ENCODE assay signal across 36 cellular contexts in genomic region chr12:14694145-14694544, GRCh38. TPM values are rescaled to one million over a fixed set of nuclear protein-coding genes. Genes with fewer than 3 reads are reported as not detected.
"Had no signal": no experiment of that assay in that cellular context is flagged by ENCODE, and none has a peak within 500 bp of the region (broad histone marks: within the 10 kb centered on the region; RNA-seq: fewer than 3 reads in every experiment).

No MANE protein-coding gene starts in this region.

- H3K9me3 ChIP-seq: esophagus muscularis mucosa, gastroesophageal sphincter, heart left ventricle, lower lobe of right lung, sigmoid colon, thoracic aorta, tibial nerve, vagina had no signal

- H2AFZ ChIP-seq: neural progenitor cell, parathyroid adenoma had no signal

- H3K27ac Mint-ChIP-seq: endodermal cell; immature natural killer cell; naive thymus-derived CD4-positive, alpha-beta T cell; nephron; neural progenitor cell; progenitor cell of endocrine pancreas; stimulated activated naive B cell treated with anti-CD40 and anti-IgM and Interleukin-4, amounts not matched to agents 10 μg/mL and 1 μg/mL and 100 μg/mL, for 72 hours; stimulated activated naive CD8-positive, alpha-beta T cell treated with anti-CD3 and anti-CD28 coated beads, Interleukin-15, Interleukin-2, amounts not matched to agents 100 ng/mL and 50 ng/mL, for 24 hours had no signal

- H3K4me1 ChIP-seq: esophagus muscularis mucosa, foreskin keratinocyte, gastroesophageal sphincter, neural progenitor cell, parathyroid adenoma, sigmoid colon, tibial nerve, vagina had no signal

- H3K36me3 ChIP-seq: esophagus muscularis mucosa, gastroesophageal sphincter, heart left ventricle, lower lobe of right lung, neural progenitor cell, sigmoid colon, thoracic aorta, tibial nerve, vagina had no signal

- H3K27ac ChIP-seq: dorsolateral prefrontal cortex, epithelial cell of prostate, esophagus muscularis mucosa, foreskin keratinocyte, gastroesophageal sphincter, heart left ventricle, lower lobe of right lung, neural progenitor cell, parathyroid adenoma, sigmoid colon, thoracic aorta, tibial nerve, vagina had no signal

- H3K79me2 ChIP-seq: parathyroid adenoma had no signal

- H3K4me3 Mint-ChIP-seq: central memory CD8-positive, alpha-beta T cell; endodermal cell; immature natural killer cell; naive thymus-derived CD4-positive, alpha-beta T cell; nephron; neural progenitor cell; stimulated activated naive B cell treated with anti-CD40 and anti-IgM and Interleukin-4, amounts not matched to agents 10 μg/mL and 1 μg/mL and 100 μg/mL, for 72 hours; stimulated activated naive CD8-positive, alpha-beta T cell treated with anti-CD3 and anti-CD28 coated beads, Interleukin-15, Interleukin-2, amounts not matched to agents 100 ng/mL and 50 ng/mL, for 24 hours had no signal

- H3K9me3 Mint-ChIP-seq: central memory CD8-positive, alpha-beta T cell; immature natural killer cell; neural progenitor cell; stimulated activated naive CD8-positive, alpha-beta T cell treated with anti-CD3 and anti-CD28 coated beads, Interleukin-15, Interleukin-2, amounts not matched to agents 100 ng/mL and 50 ng/mL, for 24 hours had no signal

- H3K27me3 Mint-ChIP-seq: progenitor cell of endocrine pancreas had no signal

- H3K9ac ChIP-seq: neural progenitor cell, parathyroid adenoma had no signal

- DNase-seq: cortex of kidney; dorsolateral prefrontal cortex; effector CD8-positive, alpha-beta T cell; endodermal cell; foreskin keratinocyte; heart left ventricle; hippocampal formation; immature natural killer cell; islet precursor cell; kidney glomerular epithelial cell; left ventricle myocardium superior; lower lobe of right lung; naive thymus-derived CD4-positive, alpha-beta T cell; right cardiac atrium; sigmoid colon; stimulated activated CD4-positive, alpha-beta T cell treated with anti-CD3 and anti-CD28 coated beads, Interleukin-15, amount 100 ng/mL, for 24 hours; stimulated activated CD4-positive, alpha-beta T cell treated with anti-CD3 and anti-CD28 coated beads, Interleukin-2, amount 100 ng/mL, for 48 hours; stimulated activated naive B cell treated with anti-CD40 and anti-IgM and Interleukin-4, amounts not matched to agents 10 μg/mL and 1 μg/mL and 100 μg/mL, for 72 hours had no signal

- H3K36me3 Mint-ChIP-seq: immature natural killer cell; naive thymus-derived CD4-positive, alpha-beta T cell; neural progenitor cell; stimulated activated naive B cell treated with anti-CD40 and anti-IgM and Interleukin-4, amounts not matched to agents 10 μg/mL and 1 μg/mL and 100 μg/mL, for 72 hours had no signal

- H3K4me3 ChIP-seq: dorsolateral prefrontal cortex, esophagus muscularis mucosa, gastroesophageal sphincter, heart left ventricle, lower lobe of right lung, neural progenitor cell, sigmoid colon, thoracic aorta, tibial nerve, vagina had no signal

- H3K27me3 ChIP-seq: esophagus muscularis mucosa, foreskin keratinocyte, gastroesophageal sphincter, heart left ventricle, neural progenitor cell, sigmoid colon, tibial nerve, vagina had no signal

- ATAC-seq: foreskin keratinocyte; gastroesophageal sphincter; heart left ventricle; left ventricle myocardium superior; lower lobe of right lung; naive thymus-derived CD4-positive, alpha-beta T cell; right cardiac atrium; stimulated activated naive B cell treated with anti-CD40 and anti-IgM and Interleukin-4, amounts not matched to agents 10 μg/mL and 1 μg/mL and 100 μg/mL, for 72 hours had no signal

- H3K4me1 Mint-ChIP-seq: central memory CD8-positive, alpha-beta T cell; immature natural killer cell; naive thymus-derived CD4-positive, alpha-beta T cell; nephron; neural progenitor cell; stimulated activated naive B cell treated with anti-CD40 and anti-IgM and Interleukin-4, amounts not matched to agents 10 μg/mL and 1 μg/mL and 100 μg/mL, for 72 hours had no signal

- H3K4me2 ChIP-seq: neural progenitor cell had no signal

RNA-seq across cellular contexts. Expression of gene GUCY2C, which starts 2.3 kb away (rescaled TPM):
- total RNA-seq: esophagus muscularis mucosa; fibroblast of lung; foreskin keratinocyte; gastroesophageal sphincter; left ventricle myocardium superior; lower lobe of right lung; mononuclear cell; naive thymus-derived CD4-positive, alpha-beta T cell; osteoblast; renal cortical epithelial cell; right cardiac atrium; skeletal muscle tissue; tibial nerve; ureter had no signal
- polyA plus RNA-seq: foreskin keratinocyte; immature natural killer cell; naive thymus-derived CD4-positive, alpha-beta T cell had no signal
